In genomic region chr2:190409616-190410015, GRCh38 we compare ENCODE assay signal across 9 cellular contexts. TPM values are rescaled to one million over a fixed set of nuclear protein-coding genes. Genes with fewer than 3 reads are reported as not detected.
DNase-seq lines count a peak whose midpoint lies in the region; ATAC-seq, FAIRE-seq and TF ChIP-seq lines count a peak whose summit lies in the region.
"Had no signal": no experiment of that assay in that cellular context is flagged by ENCODE, and none has a peak within 500 bp of the region (broad histone marks: within the 10 kb centered on the region; RNA-seq: fewer than 3 reads in every experiment).

No MANE protein-coding gene starts in this region.

- WGBS in K562 (ENCODE audit: insufficient coverage, low coverage, missing lambda C conversion rate) = 22% methylated on average over 2 of the region's 2 CpGs

- BruUV-seq in Calu3 (replicated peaks; lab: Mats Ljungman, UMichigan) (no TSS peak), K562 (replicated peaks; lab: Mats Ljungman, UMichigan) (no TSS peak)

- no peak for TF ChIP-seq RAD21 in K562 (CRISPR knock-in tag; conservative IDR thresholded peaks at IDR 0.05 in 1 of 2, IDR thresholded peaks at IDR 0.05 in 1 of 2)

- H3K9me1 ChIP-seq in K562 (ENCODE audit: control insufficient read depth, insufficient read depth, low read length) = no peaks in the 10 kb centered on the region

- H3K4me1 ChIP-seq in K562 (replicated peaks in 1 of 2; ENCODE audit: control insufficient read depth in 2 of 2, insufficient read depth in 2 of 2, low read length in 2 of 2) = peaks cover 14 to 22% of the 10 kb centered on the region in 2 experiments; a peak in 4 of 5 replicates
- H3K4me1 ChIP-seq in tibial artery = peaks cover 0 to 14% (median 9%) of the 10 kb centered on the region in 4 donors

- no peak overlapping the region for H2AFZ ChIP-seq in K562 (ENCODE audit: low read depth, low read length)

- CTCF ChIA-PET in Calu3 (lab: Charles Lee) (no interaction called here), K562 (lab: Yijun Ruan, JAX; ENCODE audit: low intra/inter-chr PET ratio) (no interaction called here)

- intact Hi-C loops in Calu3 (cut with micrococcal nuclease; ENCODE audit: unreplicated experiment) (loop anchor here (2.0 kb wide), 1 partner anchor 59 kb away; no protein-coding TSS in a partner anchor), K562 (cut with micrococcal nuclease) (loop anchor here (10.0 kb wide), 1 partner anchor 55 kb away; no protein-coding TSS in a partner anchor), natural killer cell (cut with micrococcal nuclease) (loop anchor here (5.0 to 10.0 kb wide), 2 partner anchors 238 to 625 kb away; partner anchors contain the start of genes NAB1, ORMDL1 and PMS1), tibial artery (cut with DNase I; ENCODE audit: low total_unique reads) (no loop called here)

- H3K4me3 ChIP-seq in K562 = no peak overlapping the region
- peak overlapping the region in 1 of 2 donors; percentile 75 for H3K4me3 ChIP-seq in tibial artery

- no peak for TF ChIP-seq POLR2A in K562 (conservative IDR thresholded peaks at IDR 0.05)

- H3K27ac ChIP-seq in K562 (ENCODE audit: extremely low read depth, low read depth, low read length) (no peak overlapping the region), tibial artery (no peak overlapping the region)

- H3K9ac ChIP-seq in K562 (ENCODE audit: insufficient read depth in 1 of 2, low read depth in 2 of 2, low read length in 2 of 2) = 0 out of 4 replicates have a peak overlapping the region, but pooled peaks of 1 of the 2 experiments have one; percentile 46

- H3K4me3 Mint-ChIP-seq in Calu3 (ENCODE audit: low read depth, unreplicated experiment) (peak overlapping the region; percentile 69), IgD-negative memory B cell (peak overlapping the region; percentile 73 to 94 (median 90)), natural killer cell (peak overlapping the region; percentile 90)

- no peaks in the 10 kb centered on the region for H4K20me1 ChIP-seq in K562 (replicated peaks; ENCODE audit: control insufficient read depth, insufficient read depth, low read length)

- FAIRE-seq in K562 (lab: Jason Lieb, UNC) = peak; percentile 19

- H3K27ac Mint-ChIP-seq in Calu3 (ENCODE audit: unreplicated experiment) (peak overlapping the region; percentile 38), IgD-negative memory B cell (peak overlapping the region; percentile 65 to 96 (median 95)), natural killer cell (peak overlapping the region in 1 of 2 donors; percentile 83)

- H3K4me2 ChIP-seq in K562 (ENCODE audit: insufficient read depth, low read length) = peak overlapping the region; percentile 67

- H3K9me3 Mint-ChIP-seq in Calu3 (ENCODE audit: low read depth, unreplicated experiment) = no peaks in the 10 kb centered on the region
- H3K9me3 Mint-ChIP-seq in IgD-negative memory B cell = no peaks in the 10 kb centered on the region
- H3K9me3 Mint-ChIP-seq in natural killer cell = no peaks in the 10 kb centered on the region

- no peaks in the 10 kb centered on the region for H3K79me2 ChIP-seq in K562 (ENCODE audit: control insufficient read depth, insufficient read depth, low read length)

- POLR2A ChIA-PET in K562 (lab: Yijun Ruan, JAX) = interaction anchor here (1.3 kb wide), 1 partner anchor 9 kb away, joined by 5 read pairs; no protein-coding TSS in a partner anchor

- no peak for TF ChIP-seq EP300 in K562 (IDR thresholded peaks at IDR 0.05; ENCODE audit: low read length)

- TF ChIP-seq CTCF in Calu3 (IDR thresholded peaks at IDR 0.05; ENCODE audit: unreplicated experiment) = no peak
- TF ChIP-seq CTCF in K562 (IDR thresholded peaks at IDR 0.05 in 2 of 3, conservative IDR thresholded peaks at IDR 0.05 in 1 of 3; ENCODE audit: insufficient read depth in 2 of 3, low read depth in 1 of 3, low read length in 3 of 3) = no peak
- no peak for TF ChIP-seq CTCF in natural killer cell (IDR thresholded peaks at IDR 0.05)
- TF ChIP-seq CTCF in tibial artery (IDR thresholded peaks at IDR 0.05) = no peak

- H3K36me3 ChIP-seq in K562 (ENCODE audit: control insufficient read depth, insufficient read depth, low read length) = no peaks in the 10 kb centered on the region
- no peaks in the 10 kb centered on the region for H3K36me3 ChIP-seq in tibial artery

- ATAC-seq in K562 = no peak
- no peak for ATAC-seq in natural killer cell
- ATAC-seq in GM19395 (IDR thresholded peaks at IDR 0.05; ENCODE audit: unreplicated experiment) = no peak

- H3K36me3 Mint-ChIP-seq in Calu3 (ENCODE audit: insufficient read depth, unreplicated experiment) = peaks cover 8% of the 10 kb centered on the region
- H3K36me3 Mint-ChIP-seq in IgD-negative memory B cell = peaks cover 5% of the 10 kb centered on the region
- no peaks in the 10 kb centered on the region for H3K36me3 Mint-ChIP-seq in natural killer cell

- in situ Hi-C loops in K562 (cut with MboI) = no loop called here

- H3K27me3 ChIP-seq in K562 (ENCODE audit: control insufficient read depth in 2 of 2, insufficient read depth in 2 of 2, low read length in 2 of 2) = no peaks in the 10 kb centered on the region
- no peaks in the 10 kb centered on the region for H3K27me3 ChIP-seq in tibial artery

- H3K4me1 Mint-ChIP-seq in Calu3 (ENCODE audit: low read depth, unreplicated experiment) (peaks cover 16% of the 10 kb centered on the region), IgD-negative memory B cell (peaks cover 10 to 40% (median 38%) of the 10 kb centered on the region in 3 donors), natural killer cell (peaks cover 27 to 34% of the 10 kb centered on the region in 2 donors)

- DNase-seq in Calu3 (no peak), K562 (ENCODE audit: extremely low read depth in 1 of 4, low spot score in 3 of 4) (peak in 1 of 4 experiments; percentile 9), natural killer cell (no peak), tibial artery (no peak), NOMO-1 (lab: John Stamatoyannopoulos, UW; ENCODE audit: unreplicated experiment in 2 of 2) (no peak), SKM-1 (lab: John Stamatoyannopoulos, UW; ENCODE audit: unreplicated experiment) (no peak)
- DNase-seq: activated CD8-positive, alpha-beta memory T cell treated with anti-CD3 and anti-CD28 coated beads, Interleukin-2, amount 50 U/mL, for 48 hours had no signal

- no peaks in the 10 kb centered on the region for H3K9me3 ChIP-seq in K562 (replicated peaks; ENCODE audit: control insufficient read depth, insufficient read depth, low read depth, low read length)
- H3K9me3 ChIP-seq in tibial artery = no peaks in the 10 kb centered on the region

- H3K27me3 Mint-ChIP-seq in Calu3 (ENCODE audit: unreplicated experiment) (no peaks in the 10 kb centered on the region), IgD-negative memory B cell (no peaks in the 10 kb centered on the region), natural killer cell (ENCODE audit: low read depth in 2 of 2) (no peaks in the 10 kb centered on the region)

TF ChIP-seq in K562, 482 proteins besides CTCF, POLR2A, EP300 and RAD21 (continues in another document):
- TF ChIP-seq PURB (CRISPR knock-in tag; IDR thresholded peaks at IDR 0.05; ENCODE audit: low read depth) (no peak), FOS (IDR thresholded peaks at IDR 0.05; ENCODE audit: extremely low read depth, insufficient read length) (no peak), ZNF586 (CRISPR knock-in tag; conservative IDR thresholded peaks at IDR 0.05) (no peak), TRIM24 (IDR thresholded peaks at IDR 0.05) (no peak), CGGBP1 (CRISPR knock-in tag; IDR thresholded peaks at IDR 0.05) (no peak)

RNA-seq across cellular contexts. Expression of gene MFSD6, which starts 1.5 kb away (rescaled TPM):
- total RNA-seq in Calu3 (2022) (29.8 and 39.4 TPM in 2 replicates), K562 (2014; rRNA removed) (7.1 and 8.5 TPM in 2 replicates), K562 (2014; rRNA removed; fragmentation: Illumina TruSeq; extraction: Trizol) (3.9 and 5.3 TPM in 2 replicates), K562 (2015; rRNA removed; fragmentation: Illumina TruSeq; extraction: Trizol) (1.4 and 2.0 TPM in 2 replicates), K562 (2021) (6.3 and 6.6 TPM in 2 replicates), natural killer cell (10 to 100 TPM; 36.7 to 50.5 (median 48.0) TPM)
- polyA plus RNA-seq in IgD-negative memory B cell (10.4 TPM), K562 (2011; rRNA removed) (2.7 and 7.9 TPM in 2 replicates), K562 (2014; fragmentation: Illumina TruSeq; extraction: Trizol) (5.1 and 6.1 TPM in 2 replicates), K562 (2014; fragmentation: Nextera tagmentation; extraction: Ambion mirVana) (1 to 10 TPM; 1.1 to 1.2 TPM), K562 (2014; rRNA removed) (4.4 and 4.6 TPM in 2 replicates)
- 23.3 and 40.4 TPM in 2 replicates for total RNA-seq in K562 (2011; cell fraction: chromatin; rRNA removed; ENCODE audit: low replicate concordance)
- total RNA-seq in K562 (2011; cell fraction: nucleolus; rRNA removed) = 13.8 and 14.3 TPM in 2 replicates
- total RNA-seq in K562 (2011; cell fraction: nucleoplasm; rRNA removed) = 21.7 and 22.3 TPM in 2 replicates
- polyA plus RNA-seq in K562 (2011; cell fraction: cytosol; rRNA removed) = 4.0 and 5.7 TPM in 2 replicates
- polyA plus RNA-seq in K562 (2011; cell fraction: nucleus; rRNA removed) = 4.0 and 6.7 TPM in 2 replicates
- 4.0 and 5.9 TPM in 2 replicates for polyA plus RNA-seq in K562 (2012)
- polyA minus RNA-seq in K562 (2011; rRNA and poly(A)+ RNA removed) = 9.8 and 15.1 TPM in 2 replicates
- polyA minus RNA-seq in K562 (2011; cell fraction: cytosol; rRNA and poly(A)+ RNA removed) = 7.3 TPM in 2 replicates
- polyA minus RNA-seq in K562 (2011; cell fraction: nucleus; rRNA and poly(A)+ RNA removed) = 10.6 and 11.8 TPM in 2 replicates
